8 cellular contexts compared by ENCODE assay signal in genomic region chr7:91266067-91266930, GRCh38. TPM values are rescaled to one million over a fixed set of nuclear protein-coding genes. Genes with fewer than 3 reads are reported as not detected.
DNase-seq lines count a peak whose midpoint lies in the region; ATAC-seq and TF ChIP-seq lines count a peak whose summit lies in the region.

No MANE protein-coding gene starts in this region.

- TF ChIP-seq CTCF in coronary artery (IDR thresholded peaks at IDR 0.05) (no peak), upper lobe of left lung (IDR thresholded peaks at IDR 0.05) (no peak)

- peak overlapping the region; percentile 86 for H3K4me3 Mint-ChIP-seq in activated naive CD4-positive, alpha-beta T cell treated with anti-CD3 and anti-CD28 coated beads, Interleukin-2, amount 10 ng/mL, durations not matched to agents 7 days and 5 days
- peak overlapping the region; percentile 97 for H3K4me3 Mint-ChIP-seq in memory B cell

- no peak overlapping the region for H3K27ac Mint-ChIP-seq in activated naive CD4-positive, alpha-beta T cell treated with anti-CD3 and anti-CD28 coated beads, Interleukin-2, amount 10 ng/mL, durations not matched to agents 7 days and 5 days
- H3K27ac Mint-ChIP-seq in memory B cell: no peak overlapping the region

- ATAC-seq in memory B cell (ENCODE audit: low read depth) (no peak), upper lobe of left lung (ENCODE audit: low FRiP score in 2 of 2) (no peak)

- no peak for DNase-seq in activated naive CD4-positive, alpha-beta T cell treated with anti-CD3 and anti-CD28 coated beads, Interleukin-2, amount 10 ng/mL, durations not matched to agents 7 days and 5 days
- no peak for DNase-seq in activated naive CD4-positive, alpha-beta T cell treated with anti-CD3 and anti-CD28 coated beads, Interleukin-2, amount 50 U/mL, for 16 hours
- DNase-seq in coronary artery (ENCODE audit: low spot score): no peak
- no peak for DNase-seq in memory B cell (ENCODE audit: low spot score in 2 of 2)
- DNase-seq in upper lobe of left lung: peak in 1 of 2 donors; percentile 84
- DNase-seq in NOMO-1 treated with DMSO at 0.1 percent for 48 hours (lab: John Stamatoyannopoulos, UW; ENCODE audit: unreplicated experiment): no peak
- no peak for DNase-seq in iPS-NIHi7 (ENCODE audit: extremely low spot score)
- DNase-seq in occipital lobe (lab: John Stamatoyannopoulos, UW): no peak

- H3K4me3 ChIP-seq in coronary artery (peak overlapping the region; percentile 73), upper lobe of left lung (peak overlapping the region; percentile 79 to 93 (median 88))

- CTCF ChIA-PET in activated naive CD4-positive, alpha-beta T cell treated with anti-CD3 and anti-CD28 coated beads, Interleukin-2, amount 10 ng/mL, durations not matched to agents 7 days and 5 days (lab: Charles Lee): no interaction called here

- H3K4me1 ChIP-seq in upper lobe of left lung: peaks cover 18 to 34% (median 24%) of the 10 kb centered on the region in 4 donors

- peaks cover 13% of the 10 kb centered on the region for H3K4me1 Mint-ChIP-seq in activated naive CD4-positive, alpha-beta T cell treated with anti-CD3 and anti-CD28 coated beads, Interleukin-2, amount 10 ng/mL, durations not matched to agents 7 days and 5 days
- peaks cover 18% of the 10 kb centered on the region for H3K4me1 Mint-ChIP-seq in memory B cell

- no peaks in the 10 kb centered on the region for H3K36me3 ChIP-seq in upper lobe of left lung

- H3K27ac ChIP-seq in coronary artery (peak overlapping the region; percentile 95), upper lobe of left lung (peak overlapping the region; percentile 91 to 98 (median 96))

- TF ChIP-seq POLR2A in upper lobe of left lung (IDR thresholded peaks at IDR 0.05): no peak

- TF ChIP-seq EP300 in upper lobe of left lung (IDR thresholded peaks at IDR 0.05): no peak

- H3K27me3 ChIP-seq in upper lobe of left lung: no peaks in the 10 kb centered on the region

- H3K9me3 ChIP-seq in upper lobe of left lung: no peaks in the 10 kb centered on the region

- 67 to 86% methylated on average over 22 to 58 of the region's 58 CpGs for WGBS in upper lobe of left lung, 2 donors

- no peaks in the 10 kb centered on the region for H3K36me3 Mint-ChIP-seq in activated naive CD4-positive, alpha-beta T cell treated with anti-CD3 and anti-CD28 coated beads, Interleukin-2, amount 10 ng/mL, durations not matched to agents 7 days and 5 days
- H3K36me3 Mint-ChIP-seq in memory B cell: peaks cover 2% of the 10 kb centered on the region

- peaks cover 2% of the 10 kb centered on the region for H3K9me3 Mint-ChIP-seq in activated naive CD4-positive, alpha-beta T cell treated with anti-CD3 and anti-CD28 coated beads, Interleukin-2, amount 10 ng/mL, durations not matched to agents 7 days and 5 days
- H3K9me3 Mint-ChIP-seq in memory B cell: no peaks in the 10 kb centered on the region

- H3K27me3 Mint-ChIP-seq in activated naive CD4-positive, alpha-beta T cell treated with anti-CD3 and anti-CD28 coated beads, Interleukin-2, amount 10 ng/mL, durations not matched to agents 7 days and 5 days: peaks cover 57% of the 10 kb centered on the region
- peaks cover 8% of the 10 kb centered on the region for H3K27me3 Mint-ChIP-seq in memory B cell

RNA-seq across cellular contexts. Expression of gene FZD1, which starts 2.1 kb away (rescaled TPM):
- total RNA-seq in upper lobe of left lung (10 to 100 TPM in 5 of 6 donors, 1 to 10 TPM in 1; 6.3 to 25.8 (median 15.0) TPM), occipital lobe (10.0 TPM)
